Comparison of ENCODE assay signal across 24 cellular contexts in genomic region chr13:82791035-82791434, GRCh38.
DNase-seq lines count a peak whose midpoint lies in the region; ATAC-seq and TF ChIP-seq lines count a peak whose summit lies in the region.
"Had no signal": no experiment of that assay in that cellular context is flagged by ENCODE, and none has a peak within 500 bp of the region (broad histone marks: within the 10 kb centered on the region; RNA-seq: fewer than 3 reads in every experiment).

No MANE protein-coding gene starts in this region.

- 50 to 56% methylated on average over 3 to 4 of the region's 4 CpGs for WGBS in gastroesophageal sphincter (ENCODE audit: low coverage in 1 of 2), 2 donors

- intact Hi-C loops in MCF 10A (cut with micrococcal nuclease) (no loop called here), breast epithelium (cut with DNase I; ENCODE audit: low total_unique reads) (no loop called here), gastrocnemius medialis (cut with DNase I; ENCODE audit: low total_unique reads) (no loop called here)

- H3K27ac ChIP-seq in breast epithelium (no peak overlapping the region), gastroesophageal sphincter (no peak overlapping the region), gastrocnemius medialis (no peak overlapping the region)
- H3K27ac ChIP-seq: 22Rv1; BLaER1 treated with 17β-estradiol and CSF1 and Interleukin-3, amounts not matched to agents 10 nM and 100 nM; SJSA1 had no signal

- H3K4me1 ChIP-seq in breast epithelium = no peaks in the 10 kb centered on the region
- no peaks in the 10 kb centered on the region for H3K4me1 ChIP-seq in gastroesophageal sphincter
- H3K4me1 ChIP-seq in gastrocnemius medialis = no peaks in the 10 kb centered on the region
- H3K4me1 ChIP-seq: BLaER1 treated with 17β-estradiol and CSF1 and Interleukin-3, amounts not matched to agents 10 nM and 100 nM; Caco-2; SJSA1 had no signal

- no peaks in the 10 kb centered on the region for H3K36me3 Mint-ChIP-seq in MCF 10A (ENCODE audit: insufficient read depth, unreplicated experiment)
- H3K36me3 Mint-ChIP-seq: CD4-positive, alpha-beta memory T cell; IgD-negative memory B cell had no signal

- TF ChIP-seq POLR2A in breast epithelium (IDR thresholded peaks at IDR 0.05) (no peak), gastroesophageal sphincter (IDR thresholded peaks at IDR 0.05) (no peak), gastrocnemius medialis (IDR thresholded peaks at IDR 0.05) (no peak)

- BruUV-seq in MCF 10A (replicated peaks; lab: Mats Ljungman, UMichigan) = no TSS peak

- no peak overlapping the region for H3K4me3 Mint-ChIP-seq in MCF 10A (ENCODE audit: unreplicated experiment)
- H3K4me3 Mint-ChIP-seq: CD4-positive, alpha-beta memory T cell; IgD-negative memory B cell had no signal

- TF ChIP-seq CTCF in MCF 10A (IDR thresholded peaks at IDR 0.05; ENCODE audit: unreplicated experiment) = no peak
- no peak for TF ChIP-seq CTCF in breast epithelium (IDR thresholded peaks at IDR 0.05)
- TF ChIP-seq CTCF in epithelial cell of esophagus (IDR thresholded peaks at IDR 0.05; ENCODE audit: insufficient read depth, low read depth, low read length, missing control alignments) = no peak
- no peak for TF ChIP-seq CTCF in gastroesophageal sphincter (IDR thresholded peaks at IDR 0.05)
- TF ChIP-seq CTCF in gastrocnemius medialis (IDR thresholded peaks at IDR 0.05 in 4 of 5, conservative IDR thresholded peaks at IDR 0.05 in 1 of 5) = no peak

- H3K27ac Mint-ChIP-seq in MCF 10A (ENCODE audit: low read depth, unreplicated experiment) = no peak overlapping the region
- H3K27ac Mint-ChIP-seq: CD4-positive, alpha-beta memory T cell; IgD-negative memory B cell had no signal

- H3K4me3 ChIP-seq in breast epithelium (no peak overlapping the region), epithelial cell of esophagus (ENCODE audit: low read length) (no peak overlapping the region), gastroesophageal sphincter (no peak overlapping the region), gastrocnemius medialis (no peak overlapping the region)
- H3K4me3 ChIP-seq: BLaER1 treated with 17β-estradiol and CSF1 and Interleukin-3, amounts not matched to agents 10 nM and 100 nM; MG63; SJSA1 had no signal

- H3K27me3 ChIP-seq in breast epithelium (no peaks in the 10 kb centered on the region), gastroesophageal sphincter (no peaks in the 10 kb centered on the region), gastrocnemius medialis (no peaks in the 10 kb centered on the region)
- H3K27me3 ChIP-seq: BLaER1 treated with 17β-estradiol and CSF1 and Interleukin-3, amounts not matched to agents 10 nM and 100 nM; MG63; SJSA1 had no signal

- TF ChIP-seq EP300 in gastroesophageal sphincter (IDR thresholded peaks at IDR 0.05) = no peak

- ATAC-seq in gastroesophageal sphincter (no peak), gastrocnemius medialis (no peak)
- ATAC-seq: Right ventricle myocardium inferior had no signal

- in situ Hi-C loops in gastrocnemius medialis (cut with MboI; ENCODE audit: low sequenced_read_pairs in 4 of 4) = no loop called here

- H3K36me3 ChIP-seq in breast epithelium (no peaks in the 10 kb centered on the region), gastroesophageal sphincter (no peaks in the 10 kb centered on the region), gastrocnemius medialis (no peaks in the 10 kb centered on the region)
- H3K36me3 ChIP-seq: BLaER1 treated with 17β-estradiol and CSF1 and Interleukin-3, amounts not matched to agents 10 nM and 100 nM; MG63; SJSA1 had no signal

- CTCF ChIA-PET in MCF 10A (lab: Yijun Ruan, JAX) = interaction anchor here (0.7 kb wide), 1 partner anchor 37 kb away, joined by 3 read pairs; no protein-coding TSS in a partner anchor

- H3K9me3 ChIP-seq in breast epithelium (no peaks in the 10 kb centered on the region), gastroesophageal sphincter (no peaks in the 10 kb centered on the region), gastrocnemius medialis (no peaks in the 10 kb centered on the region)
- H3K9me3 ChIP-seq: Caco-2, MG63, SJSA1 had no signal

- H3K9me3 Mint-ChIP-seq in MCF 10A (ENCODE audit: unreplicated experiment) = no peaks in the 10 kb centered on the region

- H3K4me1 Mint-ChIP-seq in MCF 10A (ENCODE audit: insufficient read depth, unreplicated experiment) = peaks cover 5% of the 10 kb centered on the region
- H3K4me1 Mint-ChIP-seq: CD4-positive, alpha-beta memory T cell; IgD-negative memory B cell had no signal

- DNase-seq in NCI-H1417 (lab: John Stamatoyannopoulos, UW) (peak in 2 of 3 experiments; percentile 8 to 77), NCI-H1417 treated with DMSO at 0.1 percent for 48 hours (lab: John Stamatoyannopoulos, UW) (no peak), MCF 10A (ENCODE audit: unreplicated experiment) (peak; percentile 1), breast epithelium (ENCODE audit: low spot score in 2 of 2) (no peak), epithelial cell of esophagus (ENCODE audit: low read depth) (peak; percentile 7), gastrocnemius medialis (no peak)
- DNase-seq in stimulated activated naive CD4-positive, alpha-beta T cell treated with Interleukin-2 at 50 U/mL for 16 hours (lab: John Stamatoyannopoulos, UW) = no peak
- DNase-seq: ACHN; Caco-2; CD4-positive, alpha-beta memory T cell; DMS 273 treated with DMSO at 0.1 percent for 48 hours; DND-41; MG63; NCI-H146; NCI-H2081; NCI-H2227 treated with DMSO at 0.1 percent for 48 hours; NCI-H510A; OCI-M1 had no signal

- POLR2A ChIA-PET in MCF 10A (lab: Yijun Ruan, JAX) = interaction anchor here (0.5 kb wide), 1 partner anchor 42 kb away, joined by 3 read pairs; no protein-coding TSS in a partner anchor

- H3K27me3 Mint-ChIP-seq in MCF 10A (ENCODE audit: insufficient read depth, unreplicated experiment) = no peaks in the 10 kb centered on the region
- H3K27me3 Mint-ChIP-seq: CD4-positive, alpha-beta memory T cell; IgD-negative memory B cell had no signal

Comparison
In these comparisons a context has a peak if more than half of its experiments do, and no peak if none do; other contexts are left out.
1. DNase-seq: peak in NCI-H1417 (2 of 3), MCF 10A (single experiment) and epithelial cell of esophagus (single experiment); none in NCI-H1417 treated with DMSO at 0.1 percent for 48 hours (single experiment), breast epithelium (0 of 2), stimulated activated naive CD4-positive, alpha-beta T cell treated with Interleukin-2 at 50 U/mL for 16 hours (single experiment) and gastrocnemius medialis (0 of 2).